Comparison of ENCODE assay signal across 1 cellular context in the genomic region with DNA sequence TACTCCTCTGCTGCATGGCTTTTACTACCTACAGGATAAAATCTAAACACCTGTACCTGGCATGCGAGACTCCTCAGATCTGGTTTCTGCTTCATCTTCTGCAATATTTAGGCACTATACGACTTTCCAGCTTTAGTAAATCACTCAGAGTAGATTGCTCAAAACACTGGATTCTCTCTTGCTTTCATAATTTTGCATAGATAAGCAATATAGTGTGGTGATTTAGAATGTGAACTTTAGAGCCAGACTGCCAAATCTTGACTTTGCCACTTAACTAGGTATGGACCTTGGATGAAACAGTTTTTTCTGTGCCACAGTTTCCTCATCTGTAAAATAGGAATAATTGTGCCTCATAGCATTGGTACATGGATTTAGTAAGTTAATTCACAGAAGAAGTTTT.
TF ChIP-seq lines count a peak whose summit lies in the region.

No MANE protein-coding gene starts in this region.

TF ChIP-seq in HepG2, 621 proteins besides CTCF, POLR2A, EP300 and RAD21:
- TF ChIP-seq ZNF441 (CRISPR knock-in tag; IDR thresholded peaks at IDR 0.05; ENCODE audit: borderline replicate concordance) (no peak), MAFK (conservative IDR thresholded peaks at IDR 0.05 in 1 of 2, IDR thresholded peaks at IDR 0.05 in 1 of 2; ENCODE audit: low read length in 2 of 2) (peak; percentile 52 to 76), GTF2F1 (IDR thresholded peaks at IDR 0.05; ENCODE audit: low read length) (no peak), TCF7 (IDR thresholded peaks at IDR 0.05; ENCODE audit: low read depth) (no peak), MAFF (IDR thresholded peaks at IDR 0.05; ENCODE audit: low read depth, low read length) (peak; percentile 54)
- TF ChIP-seq, protein P1, sequence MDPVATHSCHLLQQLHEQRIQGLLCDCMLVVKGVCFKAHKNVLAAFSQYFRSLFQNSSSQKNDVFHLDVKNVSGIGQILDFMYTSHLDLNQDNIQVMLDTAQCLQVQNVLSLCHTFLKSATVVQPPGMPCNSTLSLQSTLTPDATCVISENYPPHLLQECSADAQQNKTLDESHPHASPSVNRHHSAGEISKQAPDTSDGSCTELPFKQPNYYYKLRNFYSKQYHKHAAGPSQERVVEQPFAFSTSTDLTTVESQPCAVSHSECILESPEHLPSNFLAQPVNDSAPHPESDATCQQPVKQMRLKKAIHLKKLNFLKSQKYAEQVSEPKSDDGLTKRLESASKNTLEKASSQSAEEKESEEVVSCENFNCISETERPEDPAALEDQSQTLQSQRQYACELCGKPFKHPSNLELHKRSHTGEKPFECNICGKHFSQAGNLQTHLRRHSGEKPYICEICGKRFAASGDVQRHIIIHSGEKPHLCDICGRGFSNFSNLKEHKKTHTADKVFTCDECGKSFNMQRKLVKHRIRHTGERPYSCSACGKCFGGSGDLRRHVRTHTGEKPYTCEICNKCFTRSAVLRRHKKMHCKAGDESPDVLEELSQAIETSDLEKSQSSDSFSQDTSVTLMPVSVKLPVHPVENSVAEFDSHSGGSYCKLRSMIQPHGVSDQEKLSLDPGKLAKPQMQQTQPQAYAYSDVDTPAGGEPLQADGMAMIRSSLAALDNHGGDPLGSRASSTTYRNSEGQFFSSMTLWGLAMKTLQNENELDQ (CRISPR knock-in tag; IDR thresholded peaks at IDR 0.05; ENCODE audit: borderline replicate concordance), result no peak
- TF ChIP-seq, protein P2, sequence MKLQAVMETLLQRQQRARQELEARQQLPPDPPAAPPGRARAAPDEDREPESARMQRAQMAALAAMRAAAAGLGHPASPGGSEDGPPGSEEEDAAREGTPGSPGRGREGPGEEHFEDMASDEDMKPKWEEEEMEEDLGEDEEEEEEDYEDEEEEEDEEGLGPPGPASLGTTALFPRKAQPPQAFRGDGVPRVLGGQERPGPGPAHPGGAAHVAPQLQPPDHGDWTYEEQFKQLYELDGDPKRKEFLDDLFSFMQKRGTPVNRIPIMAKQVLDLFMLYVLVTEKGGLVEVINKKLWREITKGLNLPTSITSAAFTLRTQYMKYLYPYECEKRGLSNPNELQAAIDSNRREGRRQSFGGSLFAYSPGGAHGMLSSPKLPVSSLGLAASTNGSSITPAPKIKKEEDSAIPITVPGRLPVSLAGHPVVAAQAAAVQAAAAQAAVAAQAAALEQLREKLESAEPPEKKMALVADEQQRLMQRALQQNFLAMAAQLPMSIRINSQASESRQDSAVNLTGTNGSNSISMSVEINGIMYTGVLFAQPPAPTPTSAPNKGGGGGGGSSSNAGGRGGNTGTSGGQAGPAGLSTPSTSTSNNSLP (IDR thresholded peaks at IDR 0.05; ENCODE audit: low read depth, low read length), result no peak
- TF ChIP-seq, protein P3, sequence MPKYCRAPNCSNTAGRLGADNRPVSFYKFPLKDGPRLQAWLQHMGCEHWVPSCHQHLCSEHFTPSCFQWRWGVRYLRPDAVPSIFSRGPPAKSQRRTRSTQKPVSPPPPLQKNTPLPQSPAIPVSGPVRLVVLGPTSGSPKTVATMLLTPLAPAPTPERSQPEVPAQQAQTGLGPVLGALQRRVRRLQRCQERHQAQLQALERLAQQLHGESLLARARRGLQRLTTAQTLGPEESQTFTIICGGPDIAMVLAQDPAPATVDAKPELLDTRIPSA (CRISPR knock-in tag; IDR thresholded peaks at IDR 0.05; ENCODE audit: borderline replicate concordance), result no peak
- TF ChIP-seq, protein P4, sequence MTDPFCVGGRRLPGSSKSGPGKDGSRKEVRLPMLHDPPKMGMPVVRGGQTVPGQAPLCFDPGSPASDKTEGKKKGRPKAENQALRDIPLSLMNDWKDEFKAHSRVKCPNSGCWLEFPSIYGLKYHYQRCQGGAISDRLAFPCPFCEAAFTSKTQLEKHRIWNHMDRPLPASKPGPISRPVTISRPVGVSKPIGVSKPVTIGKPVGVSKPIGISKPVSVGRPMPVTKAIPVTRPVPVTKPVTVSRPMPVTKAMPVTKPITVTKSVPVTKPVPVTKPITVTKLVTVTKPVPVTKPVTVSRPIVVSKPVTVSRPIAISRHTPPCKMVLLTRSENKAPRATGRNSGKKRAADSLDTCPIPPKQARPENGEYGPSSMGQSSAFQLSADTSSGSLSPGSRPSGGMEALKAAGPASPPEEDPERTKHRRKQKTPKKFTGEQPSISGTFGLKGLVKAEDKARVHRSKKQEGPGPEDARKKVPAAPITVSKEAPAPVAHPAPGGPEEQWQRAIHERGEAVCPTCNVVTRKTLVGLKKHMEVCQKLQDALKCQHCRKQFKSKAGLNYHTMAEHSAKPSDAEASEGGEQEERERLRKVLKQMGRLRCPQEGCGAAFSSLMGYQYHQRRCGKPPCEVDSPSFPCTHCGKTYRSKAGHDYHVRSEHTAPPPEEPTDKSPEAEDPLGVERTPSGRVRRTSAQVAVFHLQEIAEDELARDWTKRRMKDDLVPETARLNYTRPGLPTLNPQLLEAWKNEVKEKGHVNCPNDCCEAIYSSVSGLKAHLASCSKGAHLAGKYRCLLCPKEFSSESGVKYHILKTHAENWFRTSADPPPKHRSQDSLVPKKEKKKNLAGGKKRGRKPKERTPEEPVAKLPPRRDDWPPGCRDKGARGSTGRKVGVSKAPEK (CRISPR knock-in tag; IDR thresholded peaks at IDR 0.05; ENCODE audit: borderline replicate concordance), result no peak
- TF ChIP-seq, protein P5, sequence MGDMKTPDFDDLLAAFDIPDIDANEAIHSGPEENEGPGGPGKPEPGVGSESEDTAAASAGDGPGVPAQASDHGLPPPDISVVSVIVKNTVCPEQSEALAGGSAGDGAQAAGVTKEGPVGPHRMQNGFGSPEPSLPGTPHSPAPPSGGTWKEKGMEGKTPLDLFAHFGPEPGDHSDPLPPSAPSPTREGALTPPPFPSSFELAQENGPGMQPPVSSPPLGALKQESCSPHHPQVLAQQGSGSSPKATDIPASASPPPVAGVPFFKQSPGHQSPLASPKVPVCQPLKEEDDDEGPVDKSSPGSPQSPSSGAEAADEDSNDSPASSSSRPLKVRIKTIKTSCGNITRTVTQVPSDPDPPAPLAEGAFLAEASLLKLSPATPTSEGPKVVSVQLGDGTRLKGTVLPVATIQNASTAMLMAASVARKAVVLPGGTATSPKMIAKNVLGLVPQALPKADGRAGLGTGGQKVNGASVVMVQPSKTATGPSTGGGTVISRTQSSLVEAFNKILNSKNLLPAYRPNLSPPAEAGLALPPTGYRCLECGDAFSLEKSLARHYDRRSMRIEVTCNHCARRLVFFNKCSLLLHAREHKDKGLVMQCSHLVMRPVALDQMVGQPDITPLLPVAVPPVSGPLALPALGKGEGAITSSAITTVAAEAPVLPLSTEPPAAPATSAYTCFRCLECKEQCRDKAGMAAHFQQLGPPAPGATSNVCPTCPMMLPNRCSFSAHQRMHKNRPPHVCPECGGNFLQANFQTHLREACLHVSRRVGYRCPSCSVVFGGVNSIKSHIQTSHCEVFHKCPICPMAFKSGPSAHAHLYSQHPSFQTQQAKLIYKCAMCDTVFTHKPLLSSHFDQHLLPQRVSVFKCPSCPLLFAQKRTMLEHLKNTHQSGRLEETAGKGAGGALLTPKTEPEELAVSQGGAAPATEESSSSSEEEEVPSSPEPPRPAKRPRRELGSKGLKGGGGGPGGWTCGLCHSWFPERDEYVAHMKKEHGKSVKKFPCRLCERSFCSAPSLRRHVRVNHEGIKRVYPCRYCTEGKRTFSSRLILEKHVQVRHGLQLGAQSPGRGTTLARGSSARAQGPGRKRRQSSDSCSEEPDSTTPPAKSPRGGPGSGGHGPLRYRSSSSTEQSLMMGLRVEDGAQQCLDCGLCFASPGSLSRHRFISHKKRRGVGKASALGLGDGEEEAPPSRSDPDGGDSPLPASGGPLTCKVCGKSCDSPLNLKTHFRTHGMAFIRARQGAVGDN (CRISPR knock-in tag; IDR thresholded peaks at IDR 0.05), result no peak
